In genomic region chr11:64910451-64911093, GRCh38 we compare ENCODE assay signal across 1 cellular context.
A peak's percentile ranks its signal among the peaks of the same experiment; 100 is the strongest.
TF ChIP-seq lines count a peak whose summit lies in the region.

No MANE protein-coding gene starts in this region.

TF ChIP-seq in K562, 482 proteins besides CTCF, POLR2A, EP300 and RAD21:
- TF ChIP-seq POLR2G (IDR thresholded peaks at IDR 0.05; ENCODE audit: low read depth, low read length) (peak; percentile 36), RBM17 (IDR thresholded peaks at IDR 0.05; ENCODE audit: borderline replicate concordance, low read depth, low read length) (no peak), ZBTB7A (IDR thresholded peaks at IDR 0.05; ENCODE audit: borderline replicate concordance, control insufficient read depth, low read depth, low read length) (no peak), NELFE (IDR thresholded peaks at IDR 0.05; ENCODE audit: insufficient read depth, insufficient read length) (no peak), ZMIZ1 (IDR thresholded peaks at IDR 0.05; ENCODE audit: low read depth in 2 of 2, low read length in 2 of 2) (no peak), ZFP30 (CRISPR knock-in tag; IDR thresholded peaks at IDR 0.05; ENCODE audit: borderline replicate concordance) (no peak)
TF ChIP-seq in K562: peak in this region for 1.
